ENCODE assay signal across 1 cellular context in genomic region chr9:71562140-71562539, GRCh38.
TF ChIP-seq lines count a peak whose summit lies in the region.

No MANE protein-coding gene starts in this region.

TF ChIP-seq in WTC11, 78 proteins besides CTCF, POLR2A, EP300 and RAD21 (continued from another document):
- TF ChIP-seq, protein P1, sequence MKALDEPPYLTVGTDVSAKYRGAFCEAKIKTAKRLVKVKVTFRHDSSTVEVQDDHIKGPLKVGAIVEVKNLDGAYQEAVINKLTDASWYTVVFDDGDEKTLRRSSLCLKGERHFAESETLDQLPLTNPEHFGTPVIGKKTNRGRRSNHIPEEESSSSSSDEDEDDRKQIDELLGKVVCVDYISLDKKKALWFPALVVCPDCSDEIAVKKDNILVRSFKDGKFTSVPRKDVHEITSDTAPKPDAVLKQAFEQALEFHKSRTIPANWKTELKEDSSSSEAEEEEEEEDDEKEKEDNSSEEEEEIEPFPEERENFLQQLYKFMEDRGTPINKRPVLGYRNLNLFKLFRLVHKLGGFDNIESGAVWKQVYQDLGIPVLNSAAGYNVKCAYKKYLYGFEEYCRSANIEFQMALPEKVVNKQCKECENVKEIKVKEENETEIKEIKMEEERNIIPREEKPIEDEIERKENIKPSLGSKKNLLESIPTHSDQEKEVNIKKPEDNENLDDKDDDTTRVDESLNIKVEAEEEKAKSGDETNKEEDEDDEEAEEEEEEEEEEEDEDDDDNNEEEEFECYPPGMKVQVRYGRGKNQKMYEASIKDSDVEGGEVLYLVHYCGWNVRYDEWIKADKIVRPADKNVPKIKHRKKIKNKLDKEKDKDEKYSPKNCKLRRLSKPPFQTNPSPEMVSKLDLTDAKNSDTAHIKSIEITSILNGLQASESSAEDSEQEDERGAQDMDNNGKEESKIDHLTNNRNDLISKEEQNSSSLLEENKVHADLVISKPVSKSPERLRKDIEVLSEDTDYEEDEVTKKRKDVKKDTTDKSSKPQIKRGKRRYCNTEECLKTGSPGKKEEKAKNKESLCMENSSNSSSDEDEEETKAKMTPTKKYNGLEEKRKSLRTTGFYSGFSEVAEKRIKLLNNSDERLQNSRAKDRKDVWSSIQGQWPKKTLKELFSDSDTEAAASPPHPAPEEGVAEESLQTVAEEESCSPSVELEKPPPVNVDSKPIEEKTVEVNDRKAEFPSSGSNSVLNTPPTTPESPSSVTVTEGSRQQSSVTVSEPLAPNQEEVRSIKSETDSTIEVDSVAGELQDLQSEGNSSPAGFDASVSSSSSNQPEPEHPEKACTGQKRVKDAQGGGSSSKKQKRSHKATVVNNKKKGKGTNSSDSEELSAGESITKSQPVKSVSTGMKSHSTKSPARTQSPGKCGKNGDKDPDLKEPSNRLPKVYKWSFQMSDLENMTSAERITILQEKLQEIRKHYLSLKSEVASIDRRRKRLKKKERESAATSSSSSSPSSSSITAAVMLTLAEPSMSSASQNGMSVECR (CRISPR knock-in tag; IDR thresholded peaks at IDR 0.05; ENCODE audit: borderline replicate concordance), result no peak
- TF ChIP-seq TEAD4 (CRISPR knock-in tag; IDR thresholded peaks at IDR 0.05), result no peak
- no peak for TF ChIP-seq HMGA2 (CRISPR knock-in tag; IDR thresholded peaks at IDR 0.05)
- TF ChIP-seq ZNF138 (CRISPR knock-in tag; conservative IDR thresholded peaks at IDR 0.05), result no peak
- no peak for TF ChIP-seq NFE2L1 (CRISPR knock-in tag; IDR thresholded peaks at IDR 0.05)
- TF ChIP-seq GTF2I (CRISPR knock-in tag; conservative IDR thresholded peaks at IDR 0.05), result no peak
- no peak for TF ChIP-seq AR (CRISPR knock-in tag; IDR thresholded peaks at IDR 0.05)
